ENCODE assay signal across 8 cellular contexts in genomic region chr6:117605169-117605826, GRCh38. TPM values are rescaled to one million over a fixed set of nuclear protein-coding genes. Genes with fewer than 3 reads are reported as not detected.
A peak's percentile ranks its signal among the peaks of the same experiment; 100 is the strongest.
DNase-seq lines count a peak whose midpoint lies in the region; ATAC-seq and TF ChIP-seq lines count a peak whose summit lies in the region.

No MANE protein-coding gene starts in this region.

- H3K27me3 Mint-ChIP-seq in neural crest cell (ENCODE audit: low read depth), result no peaks in the 10 kb centered on the region

- H3K4me3 Mint-ChIP-seq in neural crest cell, result peak overlapping the region; percentile 74

- ATAC-seq in GM19467 (IDR thresholded peaks at IDR 0.05; ENCODE audit: unreplicated experiment) (peak; percentile 48), HG03442 (IDR thresholded peaks at IDR 0.05; ENCODE audit: unreplicated experiment) (peak; percentile 37)

- peak overlapping the region; percentile 1 for H3K27ac Mint-ChIP-seq in neural crest cell (ENCODE audit: unreplicated experiment)

- peak; percentile 74 for TF ChIP-seq CTCF in neural crest cell (conservative IDR thresholded peaks at IDR 0.05)

- no peaks in the 10 kb centered on the region for H3K9me3 Mint-ChIP-seq in neural crest cell

- H3K4me1 Mint-ChIP-seq in neural crest cell, result peaks cover 22% of the 10 kb centered on the region

- DNase-seq in EL (peak; percentile 73), NCI-H345 (lab: John Stamatoyannopoulos, UW) (peak; percentile 70), erythroblast (lab: John Stamatoyannopoulos, UW) (peak; percentile 83 to 84), neural crest cell (ENCODE audit: low read depth, low spot score) (peak; percentile 41), ecto neural progenitor cell (ENCODE audit: low spot score) (no peak)
- peak; percentile 55 for DNase-seq in activated CD4-positive, alpha-beta T cell treated with anti-CD3 and anti-CD28 coated beads for 48 hours

- H3K36me3 Mint-ChIP-seq in neural crest cell (ENCODE audit: low read depth), result peaks cover under 1% of the 10 kb centered on the region

- no peak for TF ChIP-seq POLR2A in erythroblast (IDR thresholded peaks at IDR 0.05; ENCODE audit: low read length)

RNA-seq across cellular contexts. Expression of gene GOPC, which starts 3.0 kb away (rescaled TPM):
- 30.7 and 31.5 TPM in 2 replicates for total RNA-seq in neural crest cell
